Comparison of ENCODE assay signal across 36 cellular contexts in the genomic region with DNA sequence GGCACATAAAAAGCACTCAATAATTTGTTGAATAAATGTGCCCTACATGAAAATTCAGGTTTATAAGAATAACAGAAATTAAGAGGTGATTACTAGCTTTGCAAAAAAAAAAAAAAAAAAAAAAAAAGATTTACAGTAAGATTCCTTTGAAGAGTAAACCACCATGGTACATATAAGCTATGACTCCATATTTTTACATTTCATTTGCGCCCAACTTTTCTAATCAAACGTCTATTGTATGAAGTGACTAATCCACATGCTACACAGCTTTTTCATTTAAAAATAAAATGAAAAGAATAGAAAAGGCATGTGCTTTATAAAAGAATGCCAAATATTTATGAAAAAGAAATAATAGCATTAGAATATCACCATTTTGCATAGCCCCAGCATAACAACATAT. TPM values are rescaled to one million over a fixed set of nuclear protein-coding genes. Genes with fewer than 3 reads are reported as not detected.
"Had no signal": no experiment of that assay in that cellular context is flagged by ENCODE, and none has a peak within 500 bp of the region (broad histone marks: within the 10 kb centered on the region; RNA-seq: fewer than 3 reads in every experiment).

Gene PLAC8L1, minus strand, starts transcription at position 101 of the 400 bp plus-strand sequence. CDS start 1,266 bp downstream, outside the sequence.

- ATAC-seq: activated naive CD4-positive, alpha-beta T cell treated with anti-CD3 and anti-CD28 coated beads, Interleukin-2, amount 50 U/mL, for 72 hours; activated naive CD8-positive, alpha-beta T cell treated with anti-CD3 and anti-CD28 coated beads, Interleukin-2, amount 50 U/mL, for 24 hours; activated T-cell treated with anti-CD3 and anti-CD28 coated beads, Interleukin-2, amount 50 U/mL, for 4 hours; activated T-cell treated with anti-CD3 and anti-CD28 coated beads, Interleukin-2, amount 50 U/mL, for 72 hours; activated T-helper 17 cell treated with anti-CD3 and anti-CD28 coated beads, Interleukin-2, amount 50 U/mL, for 72 hours; body of pancreas had no signal

- H3K36me3 ChIP-seq: adrenal gland, brain microvascular endothelial cell, breast epithelium, cardiac muscle cell had no signal

- H3K4me1 ChIP-seq: adrenal gland, ascending aorta, body of pancreas, breast epithelium had no signal

- H3K27ac ChIP-seq: adrenal gland, ascending aorta, body of pancreas, brain microvascular endothelial cell, breast epithelium had no signal

- DNase-seq: activated effector memory CD4-positive, alpha-beta T cell treated with anti-CD3 and anti-CD28 coated beads, Interleukin-2, amount 50 U/mL, for 16 hours; activated effector memory CD4-positive, alpha-beta T cell treated with Interleukin-2 at 50 U/mL for 16 hours; activated gamma-delta T cell; activated gamma-delta T cell treated with Interleukin-2 at 50 U/mL for 16 hours; activated naive CD4-positive, alpha-beta T cell; activated naive CD4-positive, alpha-beta T cell treated with anti-CD3 and anti-CD28 coated beads for 36 hours; activated naive CD4-positive, alpha-beta T cell treated with anti-CD3 and anti-CD28 coated beads, Interleukin-2, amount 10 ng/mL, durations not matched to agents 7 days and 5 days; activated naive CD4-positive, alpha-beta T cell treated with anti-CD3 and anti-CD28 coated beads, Interleukin-2, amount 50 U/mL, for 16 hours; activated naive CD4-positive, alpha-beta T cell treated with Interleukin-2 at 50 U/mL for 16 hours; activated naive CD8-positive, alpha-beta T cell treated with anti-CD3 and anti-CD28 coated beads for 36 hours; activated naive CD8-positive, alpha-beta T cell treated with anti-CD3 and anti-CD28 coated beads, Interleukin-2, amount 10 ng/mL, durations not matched to agents 7 days and 5 days; activated naive CD8-positive, alpha-beta T cell treated with anti-CD3 and anti-CD28 coated beads, Interleukin-2, amount 50 U/mL, for 24 hours; activated T-cell treated with anti-CD3 and anti-CD28 coated beads, Interleukin-2, amount 50 U/mL, for 1 hour; activated T-cell treated with anti-CD3 and anti-CD28 coated beads, Interleukin-2, amount 50 U/mL, for 24 hours; activated T-cell treated with anti-CD3 and anti-CD28 coated beads, Interleukin-2, amount 50 U/mL, for 4 hours; activated T-cell treated with anti-CD3 and anti-CD28 coated beads, Interleukin-2, amount 50 U/mL, for 48 hours; activated T-cell treated with anti-CD3 and anti-CD28 coated beads, Interleukin-2, amount 50 U/mL, for 72 hours; adrenal gland; amniotic stem cell; amygdala; anterior cingulate cortex; aorta; body of pancreas; brain microvascular endothelial cell; caudate nucleus; central memory CD4-positive, alpha-beta T cell; cerebellar nuclear complex had no signal

- H3K9me3 ChIP-seq: adrenal gland, ascending aorta, body of pancreas, breast epithelium had no signal

- H3K27me3 ChIP-seq: adrenal gland, ascending aorta, body of pancreas, brain microvascular endothelial cell, breast epithelium, cardiac muscle cell had no signal

- H3K4me3 ChIP-seq: adrenal gland, ascending aorta, body of pancreas, breast epithelium, cardiac muscle cell had no signal

- FAIRE-seq: astrocyte, bronchial epithelial cell had no signal

RNA-seq across cellular contexts. Expression of gene PLAC8L1, which starts in this region (rescaled TPM):
- total RNA-seq: ascending aorta, body of pancreas, breast epithelium, cardiac muscle cell, cardiac septum, cerebellum had no signal
